ENCODE assay signal across 11 cellular contexts in genomic region chr2:25671622-25672021, GRCh38. TPM values are rescaled to one million over a fixed set of nuclear protein-coding genes. Genes with fewer than 3 reads are reported as not detected.
DNase-seq lines count a peak whose midpoint lies in the region; FAIRE-seq and TF ChIP-seq lines count a peak whose summit lies in the region.
"Had no signal": no experiment of that assay in that cellular context is flagged by ENCODE, and none has a peak within 500 bp of the region (broad histone marks: within the 10 kb centered on the region; RNA-seq: fewer than 3 reads in every experiment).

No MANE protein-coding gene starts in this region.

- peaks cover 11% of the 10 kb centered on the region for H3K4me1 ChIP-seq in neuron (ENCODE audit: insufficient read depth, low read length)

- H3K36me3 ChIP-seq in MG63 (no peaks in the 10 kb centered on the region), bronchial epithelial cell (ENCODE audit: control insufficient read depth, insufficient read depth, low read length) (no peaks in the 10 kb centered on the region), neuron (ENCODE audit: insufficient read depth, low read length) (no peaks in the 10 kb centered on the region)
- H3K36me3 ChIP-seq: ascending aorta had no signal

- H3K27me3 ChIP-seq in MG63 = no peaks in the 10 kb centered on the region
- H3K27me3 ChIP-seq in bronchial epithelial cell (ENCODE audit: control insufficient read depth, insufficient read depth, low read length) = no peaks in the 10 kb centered on the region
- no peaks in the 10 kb centered on the region for H3K27me3 ChIP-seq in neuron (ENCODE audit: insufficient read depth, low read length)
- H3K27me3 ChIP-seq: ascending aorta had no signal

- H3K4me3 ChIP-seq in MG63 (peak overlapping the region; percentile 62; the same call in 1 of the 2 replicates), bronchial epithelial cell (ENCODE audit: low read depth, low read length) (peak overlapping the region; percentile 69), neuron (ENCODE audit: low read length) (peak overlapping the region; percentile 69)

- no peaks in the 10 kb centered on the region for H3K9me3 ChIP-seq in MG63
- no peaks in the 10 kb centered on the region for H3K9me3 ChIP-seq in neuron (ENCODE audit: low read length)
- H3K9me3 ChIP-seq: ascending aorta had no signal

- DNase-seq in NCI-H2196 (lab: John Stamatoyannopoulos, UW; ENCODE audit: unreplicated experiment) = peak; percentile 16
- no peak for DNase-seq in NCI-H2196 treated with DMSO at 0.1 percent for 48 hours (lab: John Stamatoyannopoulos, UW; ENCODE audit: unreplicated experiment)
- DNase-seq in MG63 = no peak
- DNase-seq in bronchial epithelial cell (ENCODE audit: low read depth) = no peak
- DNase-seq in amniotic stem cell (lab: John Stamatoyannopoulos, UW) = no peak
- DNase-seq in stimulated activated CD4-positive, alpha-beta T cell treated with anti-CD3 and anti-CD28 coated beads, Interleukin-4, amount 100 ng/mL, for 4 hours = no peak
- no peak for DNase-seq in NOMO-1 treated with dmso at 0.1 percent for 144 hours (lab: John Stamatoyannopoulos, UW; ENCODE audit: unreplicated experiment)
- DNase-seq: left cardiac atrium had no signal

- TF ChIP-seq CTCF in bronchial epithelial cell (IDR thresholded peaks at IDR 0.05; ENCODE audit: insufficient read depth, low read length, severe bottlenecking) = no peak

- H2AFZ ChIP-seq in neuron (ENCODE audit: low read depth, low read length) = no peak overlapping the region

- no peak for FAIRE-seq in bronchial epithelial cell (lab: Jason Lieb, UNC)
- FAIRE-seq: A204.1 had no signal

RNA-seq across cellular contexts. Expression of gene DTNB, which starts 1.8 kb away (rescaled TPM):
- total RNA-seq in MG63 (2014; rRNA removed; shearing (Covaris generic); ENCODE audit: low replicate concordance) = 8.2 and 56.7 TPM in 2 replicates
- 8.4 and 11.6 TPM in 2 replicates for total RNA-seq in bronchial epithelial cell
